Comparison of ENCODE assay signal across 8 cellular contexts in genomic region chr1:234731371-234732085, GRCh38.
A peak's percentile ranks its signal among the peaks of the same experiment; 100 is the strongest.
DNase-seq lines count a peak whose midpoint lies in the region; ATAC-seq and TF ChIP-seq lines count a peak whose summit lies in the region.

No MANE protein-coding gene starts in this region.

- H3K36me3 Mint-ChIP-seq in MCF 10A (ENCODE audit: insufficient read depth, unreplicated experiment) = no peaks in the 10 kb centered on the region

- H3K9me3 Mint-ChIP-seq in MCF 10A (ENCODE audit: unreplicated experiment) = no peaks in the 10 kb centered on the region

- TF ChIP-seq POLR2A in breast epithelium (IDR thresholded peaks at IDR 0.05) = no peak

- H3K9me3 ChIP-seq in breast epithelium = no peaks in the 10 kb centered on the region
- no peaks in the 10 kb centered on the region for H3K9me3 ChIP-seq in thymus (ENCODE audit: control insufficient read depth)
- H3K9me3 ChIP-seq in colonic mucosa = no peaks in the 10 kb centered on the region

- peaks cover 34% of the 10 kb centered on the region for H3K4me1 Mint-ChIP-seq in MCF 10A (ENCODE audit: insufficient read depth, unreplicated experiment)

- H3K4me1 ChIP-seq in breast epithelium (peaks cover 3 to 10% of the 10 kb centered on the region in 2 donors), thymus (ENCODE audit: control insufficient read depth, insufficient read depth, low read length) (peaks cover 27% of the 10 kb centered on the region), colonic mucosa (peaks cover 12% of the 10 kb centered on the region)

- no peaks in the 10 kb centered on the region for H3K27me3 Mint-ChIP-seq in MCF 10A (ENCODE audit: insufficient read depth, unreplicated experiment)

- WGBS in thymus = 45% methylated on average over 11 of the region's 11 CpGs

- H3K4me3 Mint-ChIP-seq in MCF 10A (ENCODE audit: unreplicated experiment) = no peak overlapping the region

- peak; percentile 52 for ATAC-seq in HG03108 (IDR thresholded peaks at IDR 0.05; ENCODE audit: unreplicated experiment)

- DNase-seq in MCF 10A (ENCODE audit: unreplicated experiment) (peak; percentile 79), breast epithelium (ENCODE audit: low spot score in 2 of 2) (no peak), hepatic stellate cell (ENCODE audit: low spot score) (peak; percentile 81), COR-L47 (lab: John Stamatoyannopoulos, UW) (no peak), colonic mucosa (no peak)
- DNase-seq in activated CD4-positive, alpha-beta T cell treated with anti-CD3 and anti-CD28 coated beads for 4 hours = peak; percentile 48

- no peak overlapping the region for H3K27ac ChIP-seq in breast epithelium
- H3K27ac ChIP-seq in thymus (ENCODE audit: low read depth) = peak overlapping the region; percentile 61
- H3K27ac ChIP-seq in colonic mucosa = no peak overlapping the region

- H3K27ac Mint-ChIP-seq in MCF 10A (ENCODE audit: low read depth, unreplicated experiment) = no peak overlapping the region

- TF ChIP-seq CTCF in MCF 10A (IDR thresholded peaks at IDR 0.05; ENCODE audit: unreplicated experiment) (no peak), breast epithelium (IDR thresholded peaks at IDR 0.05) (no peak), colonic mucosa (IDR thresholded peaks at IDR 0.05) (no peak)

- peak overlapping the region in 1 of 2 donors; percentile 7 for H3K9ac ChIP-seq in colonic mucosa (ENCODE audit: low read depth in 2 of 2, low read length in 2 of 2)

- POLR2A ChIA-PET in MCF 10A (lab: Yijun Ruan, JAX) = interaction anchor here (0.8 to 2.4 kb wide), 4 partner anchors 8 to 272 kb away, joined by 3 to 11 read pairs (median 4); no protein-coding TSS in a partner anchor

- intact Hi-C loops in MCF 10A (cut with micrococcal nuclease) (no loop called here), breast epithelium (cut with DNase I; ENCODE audit: low total_unique reads) (no loop called here), colonic mucosa (cut with DNase I) (no loop called here)

- H3K4me3 ChIP-seq in breast epithelium = no peak overlapping the region
- no peak overlapping the region for H3K4me3 ChIP-seq in thymus (ENCODE audit: low read length)
- H3K4me3 ChIP-seq in colonic mucosa = no peak overlapping the region

- CTCF ChIA-PET in MCF 10A (lab: Yijun Ruan, JAX) = interaction anchor here (0.6 to 0.7 kb wide), 2 partner anchors 8 to 236 kb away, joined by 3 to 4 read pairs; no protein-coding TSS in a partner anchor

- no TSS peak for BruUV-seq in MCF 10A (replicated peaks; lab: Mats Ljungman, UMichigan)

- H3K36me3 ChIP-seq in breast epithelium (no peaks in the 10 kb centered on the region), thymus (ENCODE audit: control insufficient read depth, insufficient read depth) (no peaks in the 10 kb centered on the region), colonic mucosa (no peaks in the 10 kb centered on the region)

- no peaks in the 10 kb centered on the region for H3K27me3 ChIP-seq in breast epithelium
- no peaks in the 10 kb centered on the region for H3K27me3 ChIP-seq in thymus (ENCODE audit: control insufficient read depth, insufficient read depth)
- no peaks in the 10 kb centered on the region for H3K27me3 ChIP-seq in colonic mucosa

Comparison
In these comparisons a context has a peak if more than half of its experiments do, and no peak if none do; other contexts are left out.
1. DNase-seq: peak in MCF 10A (single experiment), activated CD4-positive, alpha-beta T cell treated with anti-CD3 and anti-CD28 coated beads for 4 hours (2 of 2) and hepatic stellate cell (single experiment); none in breast epithelium (0 of 2), COR-L47 (single experiment) and colonic mucosa (single experiment).